ENCODE assay signal across 8 cellular contexts in the genomic region with DNA sequence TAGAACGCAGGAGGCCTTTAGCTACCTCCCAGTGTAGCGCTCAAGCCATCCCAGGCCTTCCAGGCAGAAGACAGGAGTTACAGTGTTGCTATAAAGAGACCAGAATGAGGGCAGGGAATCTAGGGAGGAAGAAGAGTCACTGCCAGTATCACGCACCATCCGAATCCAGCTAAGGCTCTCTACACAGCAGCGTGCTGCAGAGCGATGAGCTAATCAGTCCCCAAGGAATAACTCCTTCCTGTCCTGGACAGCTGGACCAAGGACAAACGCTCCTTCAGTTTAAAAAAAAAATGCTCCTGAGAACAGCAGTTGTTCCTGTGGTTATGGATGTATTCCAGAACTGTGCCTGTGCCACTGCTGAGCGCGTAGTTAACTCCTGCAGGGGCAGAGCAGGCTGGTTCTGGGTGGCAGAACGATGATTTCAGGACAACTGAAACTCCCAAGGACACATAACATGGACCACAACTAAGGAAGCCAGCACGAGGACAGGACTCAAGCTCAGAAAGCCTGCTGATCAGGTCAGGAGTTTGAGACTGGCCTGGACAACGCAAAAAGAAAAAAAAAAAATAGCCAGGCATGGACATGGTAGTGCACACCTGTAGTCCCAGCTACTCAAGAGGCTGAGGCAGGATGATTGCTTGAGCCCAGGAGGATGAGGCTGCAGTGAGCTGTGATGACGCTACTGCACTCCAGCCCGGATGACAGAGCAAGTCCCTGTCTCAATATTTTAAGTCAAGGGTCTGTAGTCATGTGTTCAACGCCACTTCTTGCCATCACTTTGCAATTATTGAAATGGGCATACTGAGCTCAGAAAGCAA. TPM values are rescaled to one million over a fixed set of nuclear protein-coding genes. Genes with fewer than 3 reads are reported as not detected.
DNase-seq lines count a peak whose midpoint lies in the region; ATAC-seq, FAIRE-seq and TF ChIP-seq lines count a peak whose summit lies in the region.

No MANE protein-coding gene starts in this region.

- CTCF ChIA-PET in AG04450 (lab: Charles Lee): interaction anchor here (0.7 to 10.3 kb wide), 12 partner anchors 10 to 565 kb away, joined by 3 to 103 read pairs (median 4); partner anchors contain the start of gene MLF2

- no peak for ATAC-seq in activated naive CD4-positive, alpha-beta T cell treated with anti-CD3 and anti-CD28 coated beads, Interleukin-2, amount 50 U/mL, for 72 hours

- no peaks in the 10 kb centered on the region for H3K9me3 ChIP-seq in AG04450 (ENCODE audit: control insufficient read depth, insufficient read depth, low read length)

- POLR2A ChIA-PET in AG04450 (lab: Yijun Ruan, JAX): interaction anchor here (0.6 to 11.1 kb wide), 5 partner anchors 15 to 82 kb away, joined by 3 to 218 read pairs (median 4); partner anchors contain the start of genes GAPDH, NOP2 and VAMP1

- H3K9me3 Mint-ChIP-seq in IgD-negative memory B cell: no peaks in the 10 kb centered on the region
- no peaks in the 10 kb centered on the region for H3K9me3 Mint-ChIP-seq in activated naive CD4-positive, alpha-beta T cell treated with anti-CD3 and anti-CD28 coated beads, Interleukin-2, amount 50 U/mL, for 72 hours

- H3K4me1 Mint-ChIP-seq in IgD-negative memory B cell: peaks cover 12 to 27% (median 25%) of the 10 kb centered on the region in 3 donors

- H3K4me3 ChIP-seq in AG04450 (ENCODE audit: low read depth, low read length): peak overlapping the region; percentile 84

- TF ChIP-seq CTCF in AG04450 (IDR thresholded peaks at IDR 0.05; ENCODE audit: low read depth, low read length) (no peak), D721Med (IDR thresholded peaks at IDR 0.05; ENCODE audit: insufficient read depth, missing control alignments) (no peak)

- DNase-seq in AG04450 (ENCODE audit: low read depth, low spot score): no peak
- peak in 14 of 61 donors; percentile 21 to 57 (median 39) for DNase-seq in caudate nucleus (lab: John Stamatoyannopoulos, UW)
- DNase-seq in midbrain (lab: John Stamatoyannopoulos, UW): peak; percentile 33
- no peak for DNase-seq in D721Med (ENCODE audit: insufficient read length, low spot score)
- DNase-seq in activated naive CD4-positive, alpha-beta T cell treated with anti-CD3 and anti-CD28 coated beads, Interleukin-2, amount 50 U/mL, for 72 hours (ENCODE audit: low spot score in 2 of 2): no peak
- no peak for DNase-seq in NCI-H345 treated with DMSO at 0.1 percent for 48 hours (lab: John Stamatoyannopoulos, UW; ENCODE audit: unreplicated experiment)
- DNase-seq in NCI-H1092 treated with DMSO at 0.1 percent for 48 hours (lab: John Stamatoyannopoulos, UW): no peak

- peak overlapping the region in 3 of 4 donors; percentile 28 to 35 (median 32) for H3K4me3 Mint-ChIP-seq in IgD-negative memory B cell

- H3K27me3 ChIP-seq in AG04450 (ENCODE audit: control insufficient read depth, insufficient read depth, low read length): no peaks in the 10 kb centered on the region

- H3K27me3 Mint-ChIP-seq in IgD-negative memory B cell: peaks cover 1% of the 10 kb centered on the region

- H3K27ac Mint-ChIP-seq in IgD-negative memory B cell: peak overlapping the region in 2 of 3 donors; percentile 17 to 67
- H3K27ac Mint-ChIP-seq in activated naive CD4-positive, alpha-beta T cell treated with anti-CD3 and anti-CD28 coated beads, Interleukin-2, amount 50 U/mL, for 72 hours: no peak overlapping the region

- H3K36me3 Mint-ChIP-seq in IgD-negative memory B cell: no peaks in the 10 kb centered on the region
- peaks cover 12 to 14% of the 10 kb centered on the region in 2 donors for H3K36me3 Mint-ChIP-seq in activated naive CD4-positive, alpha-beta T cell treated with anti-CD3 and anti-CD28 coated beads, Interleukin-2, amount 50 U/mL, for 72 hours

- H3K27ac ChIP-seq in AG04450 (ENCODE audit: low read depth, low read length) (peak overlapping the region; percentile 39), caudate nucleus (ENCODE audit: low read depth, low read length) (peak overlapping the region; percentile 91)

- no peak for FAIRE-seq in D721Med (lab: Jason Lieb, UNC)

RNA-seq across cellular contexts. Expression of gene IFFO1, which starts 2.6 kb away (rescaled TPM):
- polyA plus RNA-seq in AG04450 (2011; rRNA removed) (23.8 and 24.2 TPM in 2 replicates), IgD-negative memory B cell (12.3 TPM)
- 17.8 and 18.2 TPM in 2 replicates for polyA minus RNA-seq in AG04450 (2011; rRNA and poly(A)+ RNA removed)
- total RNA-seq in activated naive CD4-positive, alpha-beta T cell treated with anti-CD3 and anti-CD28 coated beads, Interleukin-2, amount 50 U/mL, for 72 hours: 10 to 100 TPM; 10.3 to 16.4 TPM

RNA-seq across cellular contexts. Expression of gene NOP2, which starts 14.8 kb away (rescaled TPM):
- polyA plus RNA-seq in AG04450 (2011; rRNA removed) (35.7 and 41.3 TPM in 2 replicates), IgD-negative memory B cell (24.9 TPM)
- polyA minus RNA-seq in AG04450 (2011; rRNA and poly(A)+ RNA removed): 31.7 and 43.9 TPM in 2 replicates
- 10 to 100 TPM; 78.8 to 79.8 TPM for total RNA-seq in activated naive CD4-positive, alpha-beta T cell treated with anti-CD3 and anti-CD28 coated beads, Interleukin-2, amount 50 U/mL, for 72 hours

RNA-seq across cellular contexts. Expression of gene GAPDH, which starts 18.9 kb away (rescaled TPM):
- polyA plus RNA-seq in AG04450 (2011; rRNA removed): 9,160 and 11,356 TPM in 2 replicates
- 15,456 and 19,888 TPM in 2 replicates for polyA minus RNA-seq in AG04450 (2011; rRNA and poly(A)+ RNA removed)
- 1,479 TPM for polyA plus RNA-seq in IgD-negative memory B cell
- 1,000 to 10,000 TPM; 5,900 to 8,209 TPM for total RNA-seq in activated naive CD4-positive, alpha-beta T cell treated with anti-CD3 and anti-CD28 coated beads, Interleukin-2, amount 50 U/mL, for 72 hours

RNA-seq across cellular contexts. Expression of gene CHD4, which starts 53.9 kb away (rescaled TPM):
- polyA plus RNA-seq in AG04450 (2011; rRNA removed) (86.3 and 119 TPM in 2 replicates), IgD-negative memory B cell (55.2 TPM)
- polyA minus RNA-seq in AG04450 (2011; rRNA and poly(A)+ RNA removed): 235 and 284 TPM in 2 replicates
- 100 to 1,000 TPM; 288 to 307 TPM for total RNA-seq in activated naive CD4-positive, alpha-beta T cell treated with anti-CD3 and anti-CD28 coated beads, Interleukin-2, amount 50 U/mL, for 72 hours

RNA-seq across cellular contexts. Expression of gene NCAPD2, which starts 59.4 kb away (rescaled TPM):
- polyA plus RNA-seq in AG04450 (2011; rRNA removed) (36.1 and 38.4 TPM in 2 replicates), IgD-negative memory B cell (21.1 TPM)
- 55.6 and 63.1 TPM in 2 replicates for polyA minus RNA-seq in AG04450 (2011; rRNA and poly(A)+ RNA removed)
- 100 to 1,000 TPM; 208 to 276 TPM for total RNA-seq in activated naive CD4-positive, alpha-beta T cell treated with anti-CD3 and anti-CD28 coated beads, Interleukin-2, amount 50 U/mL, for 72 hours

Comparison
In these comparisons a context has a peak if more than half of its experiments do, and no peak if none do; other contexts are left out.
1. H3K27ac Mint-ChIP-seq: peak in IgD-negative memory B cell (2 of 3); none in activated naive CD4-positive, alpha-beta T cell treated with anti-CD3 and anti-CD28 coated beads, Interleukin-2, amount 50 U/mL, for 72 hours (0 of 2).